ENCODE assay signal across 14 cellular contexts in genomic region chr1:239884776-239885175, GRCh38.
A peak's percentile ranks its signal among the peaks of the same experiment; 100 is the strongest.
DNase-seq lines count a peak whose midpoint lies in the region; ATAC-seq and TF ChIP-seq lines count a peak whose summit lies in the region.
"Had no signal": no experiment of that assay in that cellular context is flagged by ENCODE, and none has a peak within 500 bp of the region (broad histone marks: within the 10 kb centered on the region; RNA-seq: fewer than 3 reads in every experiment).

No MANE protein-coding gene starts in this region.

- no peaks in the 10 kb centered on the region for H3K36me3 Mint-ChIP-seq in HFFc6 (ENCODE audit: low read depth)

- no peaks in the 10 kb centered on the region for H3K9me3 Mint-ChIP-seq in HFFc6

- peak; percentile 41 for DNase-seq in HFFc6
- peak; percentile 16 for DNase-seq in amniotic epithelial cell (ENCODE audit: low read depth)
- DNase-seq in kidney glomerular epithelial cell (lab: John Stamatoyannopoulos, UW), result peak; percentile 12
- DNase-seq in stimulated activated CD4-positive, alpha-beta T cell treated with anti-CD3 and anti-CD28 coated beads, Interleukin-4, amount 100 ng/mL, for 4 hours, result no peak
- no peak for DNase-seq in stimulated activated naive CD4-positive, alpha-beta T cell (lab: John Stamatoyannopoulos, UW)
- no peak for DNase-seq in stimulated activated CD8-positive, alpha-beta memory T cell treated with anti-CD3 and anti-CD28 coated beads, Interleukin-4, amount 100 ng/mL, for 48 hours
- DNase-seq: HCEC 1CT; NCI-H1048; NCI-H146; NCI-H2081 treated with DMSO at 0.1 percent for 48 hours; NCI-H526; NK-92 treated with Interleukin-12 subunit alpha and Interleukin-12 subunit beta, amount 100 ng/mL, for 24 hours; PC-3 had no signal

- no peak overlapping the region for H3K27ac Mint-ChIP-seq in HFFc6

- TF ChIP-seq CTCF in HFFc6 (IDR thresholded peaks at IDR 0.05), result no peak

- ATAC-seq in HG02798 (IDR thresholded peaks at IDR 0.05; ENCODE audit: poor library complexity, unreplicated experiment), result no peak
- ATAC-seq: PC-3 had no signal

- H3K4me3 Mint-ChIP-seq in HFFc6, result no peak overlapping the region

- H3K4me1 Mint-ChIP-seq in HFFc6 (ENCODE audit: low read depth), result peaks cover 14% of the 10 kb centered on the region; the same call in 1 of the 2 replicates

- H3K27me3 Mint-ChIP-seq in HFFc6 (ENCODE audit: insufficient read depth), result peaks cover 5% of the 10 kb centered on the region

Comparison
In these comparisons a context has a peak if more than half of its experiments do, and no peak if none do; other contexts are left out.
1. DNase-seq: peak in HFFc6 (single experiment), amniotic epithelial cell (single experiment) and kidney glomerular epithelial cell (single experiment); none in stimulated activated CD4-positive, alpha-beta T cell treated with anti-CD3 and anti-CD28 coated beads, Interleukin-4, amount 100 ng/mL, for 4 hours (0 of 2), stimulated activated naive CD4-positive, alpha-beta T cell (0 of 6) and stimulated activated CD8-positive, alpha-beta memory T cell treated with anti-CD3 and anti-CD28 coated beads, Interleukin-4, amount 100 ng/mL, for 48 hours (single experiment).